ENCODE assay signal across 8 cellular contexts in the genomic region with DNA sequence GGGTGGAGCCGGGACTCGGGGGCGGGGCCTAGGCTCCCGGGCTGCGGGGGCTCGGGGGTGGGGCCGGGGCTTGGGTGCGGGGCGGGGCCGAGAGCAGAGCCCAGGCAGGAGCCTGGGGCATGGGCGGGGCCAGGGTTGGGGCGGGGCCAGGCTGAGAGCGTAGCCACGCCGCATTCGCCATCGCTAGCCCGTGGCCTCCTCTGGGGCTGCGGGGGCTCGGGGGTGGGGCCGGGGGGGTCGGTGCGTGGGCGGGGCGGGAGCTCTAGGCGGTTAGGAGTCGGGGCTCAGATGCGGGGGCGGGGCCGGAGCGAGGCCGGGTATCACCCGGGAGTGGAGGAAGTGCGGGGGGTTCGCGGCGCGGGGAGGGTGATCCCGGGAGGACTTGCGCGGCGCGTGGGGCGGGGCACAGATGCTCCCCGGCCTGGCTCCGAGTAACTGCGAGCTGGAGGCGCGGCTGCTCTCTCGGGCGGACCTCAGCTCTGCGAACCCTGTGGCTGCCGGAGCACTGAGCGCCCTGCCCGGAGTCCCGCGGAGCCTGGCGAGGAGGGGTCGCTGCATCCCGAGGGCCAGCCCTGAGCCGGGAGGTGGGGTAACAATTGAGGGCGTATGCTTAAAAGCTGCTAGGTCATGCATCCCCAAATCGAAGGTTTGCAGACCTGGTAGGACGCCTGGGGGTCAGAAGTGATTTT. TPM values are rescaled to one million over a fixed set of nuclear protein-coding genes. Genes with fewer than 3 reads are reported as not detected.
DNase-seq lines count a peak whose midpoint lies in the region; ATAC-seq and FAIRE-seq lines count a peak whose summit lies in the region.

No MANE protein-coding gene starts in this region.

- no peaks in the 10 kb centered on the region for H3K27me3 Mint-ChIP-seq in naive B cell

- no peaks in the 10 kb centered on the region for H3K79me2 ChIP-seq in Karpas-422 (ENCODE audit: low read length)

- peak overlapping the region; percentile 98 for H3K4me2 ChIP-seq in Karpas-422 (ENCODE audit: low read depth, low read length, poor library complexity, severe bottlenecking)

- H3K27ac ChIP-seq in Karpas-422 (ENCODE audit: low read length): no peak overlapping the region

- H3K9me3 Mint-ChIP-seq in naive B cell: peaks cover 0 to 12% (median 0%) of the 10 kb centered on the region in 7 donors

- H3K9ac ChIP-seq in Karpas-422 (ENCODE audit: low read length): peak overlapping the region; percentile 80

- no peaks in the 10 kb centered on the region for H3K36me3 ChIP-seq in Karpas-422 (ENCODE audit: insufficient read depth, low read length)

- H3K27me3 ChIP-seq in Karpas-422 (ENCODE audit: low read length): no peaks in the 10 kb centered on the region; the same call in 1 of the 2 replicates

- peak overlapping the region in 5 of 6 donors; percentile 17 to 85 (median 74) for H3K27ac Mint-ChIP-seq in naive B cell

- no peaks in the 10 kb centered on the region for H3K9me2 ChIP-seq in Karpas-422 (replicated peaks; ENCODE audit: insufficient read depth, low read length)

- peaks cover 14 to 27% (median 25%) of the 10 kb centered on the region in 3 donors for H3K4me1 Mint-ChIP-seq in naive B cell

- H3K4me1 ChIP-seq in Karpas-422 (ENCODE audit: low read length): peaks cover 24% of the 10 kb centered on the region

- H3K36me3 Mint-ChIP-seq in naive B cell: peaks cover 15 to 18% of the 10 kb centered on the region in 2 donors

- peak overlapping the region; percentile 87 for H3K4me3 ChIP-seq in Karpas-422 (ENCODE audit: low read length)

- peak overlapping the region; percentile 84 to 93 (median 90) for H3K4me3 Mint-ChIP-seq in naive B cell

- no peak for FAIRE-seq in RCC 7860 (lab: Jason Lieb, UNC)

- no peaks in the 10 kb centered on the region for H4K20me1 ChIP-seq in Karpas-422 (ENCODE audit: insufficient read depth, low read depth, low read length)

- DNase-seq in DMS79 treated with DMSO at 0.1 percent for 48 hours (lab: John Stamatoyannopoulos, UW) (peak; percentile 54), Karpas-422 (peak; percentile 94), RCC 7860 (ENCODE audit: low spot score) (peak; percentile 80), fibroblast of gingiva (ENCODE audit: low read depth) (peak; percentile 98), naive B cell (peak; percentile 85)
- DNase-seq in activated T-helper 1 cell treated with anti-CD3 and anti-CD28 coated beads, Interleukin-2, amount 50 U/mL, for 16 hours (ENCODE audit: low read depth in 1 of 2, low spot score in 1 of 2): peak; percentile 87 to 92
- peak; percentile 85 to 87 for DNase-seq in stimulated activated CD8-positive, alpha-beta memory T cell treated with anti-CD3 and anti-CD28 coated beads, Interleukin-7, amount 100 ng/mL, for 48 hours (ENCODE audit: extremely low read depth in 1 of 2, low read depth in 1 of 2)

- H3K9me3 ChIP-seq in Karpas-422 (ENCODE audit: low read length): no peaks in the 10 kb centered on the region

- ATAC-seq in GM21825 (IDR thresholded peaks at IDR 0.05; ENCODE audit: unreplicated experiment): peak; percentile 66
- peak; percentile 84 to 85 for ATAC-seq in naive B cell (ENCODE audit: low read depth in 2 of 2)

- H2AFZ ChIP-seq in Karpas-422 (ENCODE audit: low read length): peak overlapping the region; percentile 98

RNA-seq across cellular contexts. Expression of a gene that starts 0.4 kb away (rescaled TPM):
- total RNA-seq in Karpas-422 (2014; rRNA removed; shearing (Covaris generic); ENCODE audit: low replicate concordance): 11.0 and 12.9 TPM in 2 replicates
- 10 to 100 TPM; 25.5 to 64.8 (median 47.7) TPM for polyA plus RNA-seq in naive B cell (ENCODE audit: low read depth in 6 of 6)

RNA-seq across cellular contexts. Expression of a gene that starts 56.9 kb away (rescaled TPM):
- not detected in 2 replicates for total RNA-seq in Karpas-422 (2014; rRNA removed; shearing (Covaris generic); ENCODE audit: low replicate concordance)
- not detected for polyA plus RNA-seq in naive B cell (ENCODE audit: low read depth in 6 of 6)
